ENCODE assay signal across 1 cellular context in the genomic region with DNA sequence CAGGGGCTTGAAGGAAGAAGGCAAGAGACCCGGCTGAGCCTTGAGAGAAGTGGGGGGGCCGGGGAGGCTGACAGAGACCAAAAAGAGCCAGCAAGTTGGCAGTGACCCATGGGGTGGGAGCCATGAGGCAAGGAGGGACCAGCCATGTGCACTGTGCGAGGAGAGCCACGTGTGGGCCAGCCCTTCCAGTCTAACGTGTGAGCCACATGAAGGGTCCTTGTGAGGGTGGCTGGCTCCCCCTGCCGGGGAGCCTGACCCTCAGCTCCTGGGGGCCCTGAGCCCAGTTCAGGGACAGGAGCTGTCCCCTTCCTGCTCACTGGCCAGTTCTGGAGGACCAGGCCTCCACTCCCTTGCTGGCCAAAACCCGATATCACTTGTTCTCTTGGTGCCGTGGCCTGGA.
TF ChIP-seq lines count a peak whose summit lies in the region.
"Not testable (repeated sequence)": the region's sequence is repeated elsewhere in the genome, so short reads cannot be mapped to it uniquely, and the experiment has no call there.

No MANE protein-coding gene starts in this region.

TF ChIP-seq in HepG2, 621 proteins besides CTCF, POLR2A, EP300 and RAD21 (continued from another document and continues in another):
- TF ChIP-seq SMC3 (IDR thresholded peaks at IDR 0.05; ENCODE audit: low read length) (peak; percentile 55; the same call in 1 of the 2 replicates), ZNF792 (CRISPR knock-in tag; IDR thresholded peaks at IDR 0.05) (0 out of 2 replicates have a peak, but pooled peaks have one; percentile 54), KMT2B (CRISPR knock-in tag; IDR thresholded peaks at IDR 0.05) (0 out of 2 replicates have a peak, but pooled peaks have one; percentile 27), NRL (CRISPR knock-in tag; IDR thresholded peaks at IDR 0.05; ENCODE audit: borderline replicate concordance) (0 out of 2 replicates have a peak, but pooled peaks have one; percentile 53), GABPB1 (CRISPR knock-in tag; IDR thresholded peaks at IDR 0.05) (peak; percentile 55; the same call in 1 of the 2 replicates), ZNF782 (CRISPR knock-in tag; IDR thresholded peaks at IDR 0.05; ENCODE audit: borderline replicate concordance) (peak; percentile 61; the same call in 1 of the 2 replicates), RARA (CRISPR knock-in tag; IDR thresholded peaks at IDR 0.05) (0 out of 2 replicates have a peak, but pooled peaks have one; percentile 22), GATAD2A (CRISPR knock-in tag; IDR thresholded peaks at IDR 0.05) (0 out of 2 replicates have a peak, but pooled peaks have one; percentile 15), ARNT2 (CRISPR knock-in tag; IDR thresholded peaks at IDR 0.05; ENCODE audit: low read depth) (0 out of 2 replicates have a peak, but pooled peaks have one; percentile 47), IKZF4 (CRISPR knock-in tag; IDR thresholded peaks at IDR 0.05; ENCODE audit: borderline replicate concordance, low read depth, not compliant biosample characterization) (peak; percentile 48), TFE3 (CRISPR knock-in tag; IDR thresholded peaks at IDR 0.05) (peak; percentile 61; the same call in 1 of the 2 replicates), TFDP1 (CRISPR knock-in tag; IDR thresholded peaks at IDR 0.05; ENCODE audit: borderline replicate concordance) (peak; percentile 85; the same call in 1 of the 2 replicates), EEA1 (CRISPR knock-in tag; IDR thresholded peaks at IDR 0.05; ENCODE audit: borderline replicate concordance) (0 out of 2 replicates have a peak, but pooled peaks have one; percentile 22), FOSL2 (CRISPR knock-in tag; IDR thresholded peaks at IDR 0.05) (peak; percentile 46), ZNF12 (CRISPR knock-in tag; IDR thresholded peaks at IDR 0.05) (0 out of 2 replicates have a peak, but pooled peaks have one; percentile 14), CERS6 (CRISPR knock-in tag; IDR thresholded peaks at IDR 0.05) (peak; percentile 68; the same call in 1 of the 2 replicates), CBX5 (CRISPR knock-in tag; IDR thresholded peaks at IDR 0.05; ENCODE audit: borderline replicate concordance) (peak; percentile 83; the same call in 1 of the 2 replicates), NR2F6 (CRISPR knock-in tag; IDR thresholded peaks at IDR 0.05) (peak; percentile 13; the same call in 1 of the 2 replicates), KLF6 (CRISPR knock-in tag; IDR thresholded peaks at IDR 0.05) (peak; percentile 47; the same call in 1 of the 2 replicates), SAP130 (CRISPR knock-in tag; IDR thresholded peaks at IDR 0.05; ENCODE audit: low read depth) (peak; percentile 37; the same call in 1 of the 2 replicates), NCOA2 (CRISPR knock-in tag; IDR thresholded peaks at IDR 0.05) (0 out of 2 replicates have a peak, but pooled peaks have one; percentile 20), KLF11 (CRISPR knock-in tag; IDR thresholded peaks at IDR 0.05) (peak; percentile 69; the same call in 1 of the 2 replicates), NFKB2 (CRISPR knock-in tag; IDR thresholded peaks at IDR 0.05; ENCODE audit: borderline replicate concordance) (peak; percentile 78), ZNF331 (CRISPR knock-in tag; IDR thresholded peaks at IDR 0.05) (peak; percentile 68; the same call in 1 of the 2 replicates), DMAP1 (CRISPR knock-in tag; IDR thresholded peaks at IDR 0.05) (peak; percentile 37; the same call in 1 of the 2 replicates), ZSCAN21 (CRISPR knock-in tag; IDR thresholded peaks at IDR 0.05; ENCODE audit: borderline replicate concordance) (peak; percentile 67; the same call in 1 of the 2 replicates), IRF2 (CRISPR knock-in tag; IDR thresholded peaks at IDR 0.05) (0 out of 2 replicates have a peak, but pooled peaks have one; percentile 19)
- TF ChIP-seq, protein P1, sequence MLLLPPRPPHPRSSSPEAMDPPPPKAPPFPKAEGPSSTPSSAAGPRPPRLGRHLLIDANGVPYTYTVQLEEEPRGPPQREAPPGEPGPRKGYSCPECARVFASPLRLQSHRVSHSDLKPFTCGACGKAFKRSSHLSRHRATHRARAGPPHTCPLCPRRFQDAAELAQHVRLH (CRISPR knock-in tag; IDR thresholded peaks at IDR 0.05; ENCODE audit: borderline replicate concordance, low read depth), result peak; percentile 66; the same call in 1 of the 2 replicates
- TF ChIP-seq, protein P2, sequence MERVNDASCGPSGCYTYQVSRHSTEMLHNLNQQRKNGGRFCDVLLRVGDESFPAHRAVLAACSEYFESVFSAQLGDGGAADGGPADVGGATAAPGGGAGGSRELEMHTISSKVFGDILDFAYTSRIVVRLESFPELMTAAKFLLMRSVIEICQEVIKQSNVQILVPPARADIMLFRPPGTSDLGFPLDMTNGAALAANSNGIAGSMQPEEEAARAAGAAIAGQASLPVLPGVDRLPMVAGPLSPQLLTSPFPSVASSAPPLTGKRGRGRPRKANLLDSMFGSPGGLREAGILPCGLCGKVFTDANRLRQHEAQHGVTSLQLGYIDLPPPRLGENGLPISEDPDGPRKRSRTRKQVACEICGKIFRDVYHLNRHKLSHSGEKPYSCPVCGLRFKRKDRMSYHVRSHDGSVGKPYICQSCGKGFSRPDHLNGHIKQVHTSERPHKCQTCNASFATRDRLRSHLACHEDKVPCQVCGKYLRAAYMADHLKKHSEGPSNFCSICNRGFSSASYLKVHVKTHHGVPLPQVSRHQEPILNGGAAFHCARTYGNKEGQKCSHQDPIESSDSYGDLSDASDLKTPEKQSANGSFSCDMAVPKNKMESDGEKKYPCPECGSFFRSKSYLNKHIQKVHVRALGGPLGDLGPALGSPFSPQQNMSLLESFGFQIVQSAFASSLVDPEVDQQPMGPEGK (CRISPR knock-in tag; IDR thresholded peaks at IDR 0.05), result peak; percentile 60
- TF ChIP-seq, protein P3, sequence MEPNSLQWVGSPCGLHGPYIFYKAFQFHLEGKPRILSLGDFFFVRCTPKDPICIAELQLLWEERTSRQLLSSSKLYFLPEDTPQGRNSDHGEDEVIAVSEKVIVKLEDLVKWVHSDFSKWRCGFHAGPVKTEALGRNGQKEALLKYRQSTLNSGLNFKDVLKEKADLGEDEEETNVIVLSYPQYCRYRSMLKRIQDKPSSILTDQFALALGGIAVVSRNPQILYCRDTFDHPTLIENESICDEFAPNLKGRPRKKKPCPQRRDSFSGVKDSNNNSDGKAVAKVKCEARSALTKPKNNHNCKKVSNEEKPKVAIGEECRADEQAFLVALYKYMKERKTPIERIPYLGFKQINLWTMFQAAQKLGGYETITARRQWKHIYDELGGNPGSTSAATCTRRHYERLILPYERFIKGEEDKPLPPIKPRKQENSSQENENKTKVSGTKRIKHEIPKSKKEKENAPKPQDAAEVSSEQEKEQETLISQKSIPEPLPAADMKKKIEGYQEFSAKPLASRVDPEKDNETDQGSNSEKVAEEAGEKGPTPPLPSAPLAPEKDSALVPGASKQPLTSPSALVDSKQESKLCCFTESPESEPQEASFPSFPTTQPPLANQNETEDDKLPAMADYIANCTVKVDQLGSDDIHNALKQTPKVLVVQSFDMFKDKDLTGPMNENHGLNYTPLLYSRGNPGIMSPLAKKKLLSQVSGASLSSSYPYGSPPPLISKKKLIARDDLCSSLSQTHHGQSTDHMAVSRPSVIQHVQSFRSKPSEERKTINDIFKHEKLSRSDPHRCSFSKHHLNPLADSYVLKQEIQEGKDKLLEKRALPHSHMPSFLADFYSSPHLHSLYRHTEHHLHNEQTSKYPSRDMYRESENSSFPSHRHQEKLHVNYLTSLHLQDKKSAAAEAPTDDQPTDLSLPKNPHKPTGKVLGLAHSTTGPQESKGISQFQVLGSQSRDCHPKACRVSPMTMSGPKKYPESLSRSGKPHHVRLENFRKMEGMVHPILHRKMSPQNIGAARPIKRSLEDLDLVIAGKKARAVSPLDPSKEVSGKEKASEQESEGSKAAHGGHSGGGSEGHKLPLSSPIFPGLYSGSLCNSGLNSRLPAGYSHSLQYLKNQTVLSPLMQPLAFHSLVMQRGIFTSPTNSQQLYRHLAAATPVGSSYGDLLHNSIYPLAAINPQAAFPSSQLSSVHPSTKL (CRISPR knock-in tag; IDR thresholded peaks at IDR 0.05), result 0 out of 2 replicates have a peak, but pooled peaks have one; percentile 21
- TF ChIP-seq, protein P4, sequence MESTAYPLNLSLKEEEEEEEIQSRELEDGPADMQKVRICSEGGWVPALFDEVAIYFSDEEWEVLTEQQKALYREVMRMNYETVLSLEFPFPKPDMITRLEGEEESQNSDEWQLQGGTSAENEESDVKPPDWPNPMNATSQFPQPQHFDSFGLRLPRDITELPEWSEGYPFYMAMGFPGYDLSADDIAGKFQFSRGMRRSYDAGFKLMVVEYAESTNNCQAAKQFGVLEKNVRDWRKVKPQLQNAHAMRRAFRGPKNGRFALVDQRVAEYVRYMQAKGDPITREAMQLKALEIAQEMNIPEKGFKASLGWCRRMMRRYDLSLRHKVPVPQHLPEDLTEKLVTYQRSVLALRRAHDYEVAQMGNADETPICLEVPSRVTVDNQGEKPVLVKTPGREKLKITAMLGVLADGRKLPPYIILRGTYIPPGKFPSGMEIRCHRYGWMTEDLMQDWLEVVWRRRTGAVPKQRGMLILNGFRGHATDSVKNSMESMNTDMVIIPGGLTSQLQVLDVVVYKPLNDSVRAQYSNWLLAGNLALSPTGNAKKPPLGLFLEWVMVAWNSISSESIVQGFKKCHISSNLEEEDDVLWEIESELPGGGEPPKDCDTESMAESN (CRISPR knock-in tag; conservative IDR thresholded peaks at IDR 0.05), result peak; percentile 64; the same call in 1 of the 2 replicates
- TF ChIP-seq NR2F6 (IDR thresholded peaks at IDR 0.05), result not testable (repeated sequence)
- TF ChIP-seq, protein P5, sequence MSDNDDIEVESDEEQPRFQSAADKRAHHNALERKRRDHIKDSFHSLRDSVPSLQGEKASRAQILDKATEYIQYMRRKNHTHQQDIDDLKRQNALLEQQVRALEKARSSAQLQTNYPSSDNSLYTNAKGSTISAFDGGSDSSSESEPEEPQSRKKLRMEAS (IDR thresholded peaks at IDR 0.05), result peak; percentile 88
- TF ChIP-seq, protein P6, sequence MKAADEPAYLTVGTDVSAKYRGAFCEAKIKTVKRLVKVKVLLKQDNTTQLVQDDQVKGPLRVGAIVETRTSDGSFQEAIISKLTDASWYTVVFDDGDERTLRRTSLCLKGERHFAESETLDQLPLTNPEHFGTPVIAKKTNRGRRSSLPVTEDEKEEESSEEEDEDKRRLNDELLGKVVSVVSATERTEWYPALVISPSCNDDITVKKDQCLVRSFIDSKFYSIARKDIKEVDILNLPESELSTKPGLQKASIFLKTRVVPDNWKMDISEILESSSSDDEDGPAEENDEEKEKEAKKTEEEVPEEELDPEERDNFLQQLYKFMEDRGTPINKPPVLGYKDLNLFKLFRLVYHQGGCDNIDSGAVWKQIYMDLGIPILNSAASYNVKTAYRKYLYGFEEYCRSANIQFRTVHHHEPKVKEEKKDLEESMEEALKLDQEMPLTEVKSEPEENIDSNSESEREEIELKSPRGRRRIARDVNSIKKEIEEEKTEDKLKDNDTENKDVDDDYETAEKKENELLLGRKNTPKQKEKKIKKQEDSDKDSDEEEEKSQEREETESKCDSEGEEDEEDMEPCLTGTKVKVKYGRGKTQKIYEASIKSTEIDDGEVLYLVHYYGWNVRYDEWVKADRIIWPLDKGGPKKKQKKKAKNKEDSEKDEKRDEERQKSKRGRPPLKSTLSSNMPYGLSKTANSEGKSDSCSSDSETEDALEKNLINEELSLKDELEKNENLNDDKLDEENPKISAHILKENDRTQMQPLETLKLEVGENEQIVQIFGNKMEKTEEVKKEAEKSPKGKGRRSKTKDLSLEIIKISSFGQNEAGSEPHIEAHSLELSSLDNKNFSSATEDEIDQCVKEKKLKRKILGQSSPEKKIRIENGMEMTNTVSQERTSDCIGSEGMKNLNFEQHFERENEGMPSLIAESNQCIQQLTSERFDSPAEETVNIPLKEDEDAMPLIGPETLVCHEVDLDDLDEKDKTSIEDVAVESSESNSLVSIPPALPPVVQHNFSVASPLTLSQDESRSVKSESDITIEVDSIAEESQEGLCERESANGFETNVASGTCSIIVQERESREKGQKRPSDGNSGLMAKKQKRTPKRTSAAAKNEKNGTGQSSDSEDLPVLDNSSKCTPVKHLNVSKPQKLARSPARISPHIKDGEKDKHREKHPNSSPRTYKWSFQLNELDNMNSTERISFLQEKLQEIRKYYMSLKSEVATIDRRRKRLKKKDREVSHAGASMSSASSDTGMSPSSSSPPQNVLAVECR (CRISPR knock-in tag; IDR thresholded peaks at IDR 0.05; ENCODE audit: borderline replicate concordance), result 0 out of 2 replicates have a peak, but pooled peaks have one; percentile 25
